8 cellular contexts compared by ENCODE assay signal in the genomic region with DNA sequence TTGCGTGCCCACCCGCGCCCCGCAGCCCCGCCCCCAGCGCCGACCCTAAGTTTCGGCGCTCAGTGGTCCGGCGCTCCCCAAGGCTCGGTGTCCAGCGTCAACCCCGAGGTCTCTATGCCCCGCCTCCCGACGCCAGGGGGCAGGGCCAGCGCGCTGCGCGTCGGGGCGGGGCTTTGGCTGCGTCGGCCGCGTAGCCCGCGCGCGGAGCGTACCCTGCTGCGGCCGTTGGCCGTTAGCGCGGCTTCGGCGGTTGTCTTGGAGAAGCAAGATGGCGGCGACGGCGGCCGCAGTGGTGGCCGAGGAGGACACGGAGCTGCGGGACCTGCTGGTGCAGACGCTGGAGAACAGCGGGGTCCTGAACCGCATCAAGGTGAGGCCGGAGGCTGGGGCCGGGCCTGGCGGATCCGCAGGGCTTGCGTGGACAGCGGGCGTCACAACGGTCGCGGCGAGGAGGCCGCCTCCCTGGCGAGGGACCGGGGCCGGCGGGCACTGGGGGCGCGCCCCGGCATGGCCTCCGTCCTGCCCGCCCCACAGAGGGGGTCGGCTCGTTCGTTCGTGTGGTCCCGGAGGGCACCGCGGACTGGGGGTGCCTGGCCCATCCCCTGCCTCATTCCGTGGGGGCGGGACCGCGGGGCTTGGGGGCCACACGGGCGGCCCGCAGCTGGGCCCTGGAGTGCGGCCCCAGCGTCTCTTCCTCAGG.
DNase-seq lines count a peak whose midpoint lies in the region; ATAC-seq and TF ChIP-seq lines count a peak whose summit lies in the region.

A gene with protein sequence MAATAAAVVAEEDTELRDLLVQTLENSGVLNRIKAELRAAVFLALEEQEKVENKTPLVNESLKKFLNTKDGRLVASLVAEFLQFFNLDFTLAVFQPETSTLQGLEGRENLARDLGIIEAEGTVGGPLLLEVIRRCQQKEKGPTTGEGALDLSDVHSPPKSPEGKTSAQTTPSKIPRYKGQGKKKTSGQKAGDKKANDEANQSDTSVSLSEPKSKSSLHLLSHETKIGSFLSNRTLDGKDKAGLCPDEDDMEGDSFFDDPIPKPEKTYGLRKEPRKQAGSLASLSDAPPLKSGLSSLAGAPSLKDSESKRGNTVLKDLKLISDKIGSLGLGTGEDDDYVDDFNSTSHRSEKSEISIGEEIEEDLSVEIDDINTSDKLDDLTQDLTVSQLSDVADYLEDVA (plus strand): TSS at position 253 of the 700 bp plus-strand sequence. CDS start 16 bp downstream, at position 269.

- peak within 1 kb of the TSS; percentile 66 for H3K27ac Mint-ChIP-seq in central memory CD8-positive, alpha-beta T cell (ENCODE audit: low read depth)

- no peaks in the 10 kb centered on the region for H3K27me3 Mint-ChIP-seq in central memory CD8-positive, alpha-beta T cell

- H3K9me3 Mint-ChIP-seq in central memory CD8-positive, alpha-beta T cell = no peaks in the 10 kb centered on the region

- no peak for TF ChIP-seq CTCF in AG04449 (IDR thresholded peaks at IDR 0.05; ENCODE audit: insufficient read depth, low read length, missing control alignments)

- DNase-seq in AG04449 (ENCODE audit: low read depth, low spot score) (no peak), NCI-H345 treated with DMSO at 0.1 percent for 48 hours (lab: John Stamatoyannopoulos, UW; ENCODE audit: unreplicated experiment) (peak; percentile 91), islet precursor cell (peak; percentile 98)
- peak; percentile 80 for DNase-seq in activated CD4-positive, CD25-positive, alpha-beta regulatory T cell treated with anti-CD3 and anti-CD28 coated beads, Interleukin-2, amount 50 U/mL, for 16 hours (ENCODE audit: low read depth, low spot score)
- peak in 1 of 2 donors; percentile 79 for DNase-seq in central memory CD8-positive, alpha-beta T cell (ENCODE audit: low spot score in 2 of 2)
- DNase-seq in stimulated activated CD4-positive, alpha-beta T cell treated with anti-CD3 and anti-CD28 coated beads, Interleukin-12 subunit alpha, Interleukin-12 subunit beta, amount 100 ng/mL, for 4 hours = peak; percentile 89

- peaks cover 2% of the 10 kb centered on the region for H3K36me3 Mint-ChIP-seq in central memory CD8-positive, alpha-beta T cell (ENCODE audit: insufficient read depth)

- TF ChIP-seq POLR2A in GM18951 (IDR thresholded peaks at IDR 0.05; ENCODE audit: extremely low read depth, insufficient read depth, insufficient read length) = peak; percentile 71

- CTCF ChIA-PET in AG04449 (lab: Yijun Ruan, JAX) = interaction anchor here (0.7 to 3.5 kb wide), 5 partner anchors 10 to 225 kb away, joined by 3 to 33 read pairs (median 3); no protein-coding TSS in a partner anchor

- peak within 1 kb of the TSS; percentile 91 for H3K4me3 ChIP-seq in AG04449 (ENCODE audit: low read depth, low read length)

- POLR2A ChIA-PET in AG04449 (lab: Yijun Ruan, JAX) = interaction anchor here (1.4 kb wide), 1 partner anchor 43 kb away, joined by 4 read pairs; a partner anchor contains a TSS

- in situ Hi-C loops in GM18951 (cut with MboI; ENCODE audit: low sequenced_read_pairs, unreplicated experiment) = loop anchor here (10.0 kb wide), 1 partner anchor 224 kb away; no protein-coding TSS in a partner anchor

- peak; percentile 90 for ATAC-seq in HG03196 (IDR thresholded peaks at IDR 0.05; ENCODE audit: unreplicated experiment)
- peak; percentile 91 for ATAC-seq in central memory CD8-positive, alpha-beta T cell (replicated peaks; ENCODE audit: extremely low read depth, poor library complexity, severe bottlenecking)

- peaks cover 29% of the 10 kb centered on the region for H3K4me1 Mint-ChIP-seq in central memory CD8-positive, alpha-beta T cell

- peak within 1 kb of the TSS; percentile 83 for H3K4me3 Mint-ChIP-seq in central memory CD8-positive, alpha-beta T cell
